Comparison of ENCODE assay signal across 1 cellular context in genomic region chr19:1205114-1206062, GRCh38.
TF ChIP-seq lines count a peak whose summit lies in the region.

TSS of gene STK11 (plus strand) at chr19:1205778. CDS start at chr19:1206914, 1,136 bp downstream.

TF ChIP-seq in K562, 482 proteins besides CTCF, POLR2A, EP300 and RAD21 (continued from another document and continues in another):
- TF ChIP-seq, protein P1, sequence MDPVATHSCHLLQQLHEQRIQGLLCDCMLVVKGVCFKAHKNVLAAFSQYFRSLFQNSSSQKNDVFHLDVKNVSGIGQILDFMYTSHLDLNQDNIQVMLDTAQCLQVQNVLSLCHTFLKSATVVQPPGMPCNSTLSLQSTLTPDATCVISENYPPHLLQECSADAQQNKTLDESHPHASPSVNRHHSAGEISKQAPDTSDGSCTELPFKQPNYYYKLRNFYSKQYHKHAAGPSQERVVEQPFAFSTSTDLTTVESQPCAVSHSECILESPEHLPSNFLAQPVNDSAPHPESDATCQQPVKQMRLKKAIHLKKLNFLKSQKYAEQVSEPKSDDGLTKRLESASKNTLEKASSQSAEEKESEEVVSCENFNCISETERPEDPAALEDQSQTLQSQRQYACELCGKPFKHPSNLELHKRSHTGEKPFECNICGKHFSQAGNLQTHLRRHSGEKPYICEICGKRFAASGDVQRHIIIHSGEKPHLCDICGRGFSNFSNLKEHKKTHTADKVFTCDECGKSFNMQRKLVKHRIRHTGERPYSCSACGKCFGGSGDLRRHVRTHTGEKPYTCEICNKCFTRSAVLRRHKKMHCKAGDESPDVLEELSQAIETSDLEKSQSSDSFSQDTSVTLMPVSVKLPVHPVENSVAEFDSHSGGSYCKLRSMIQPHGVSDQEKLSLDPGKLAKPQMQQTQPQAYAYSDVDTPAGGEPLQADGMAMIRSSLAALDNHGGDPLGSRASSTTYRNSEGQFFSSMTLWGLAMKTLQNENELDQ (CRISPR knock-in tag; IDR thresholded peaks at IDR 0.05; ENCODE audit: borderline replicate concordance), result no peak
- no peak for TF ChIP-seq TCF7 (IDR thresholded peaks at IDR 0.05; ENCODE audit: borderline replicate concordance)
- TF ChIP-seq EWSR1 (IDR thresholded peaks at IDR 0.05; ENCODE audit: borderline replicate concordance, low read depth, partially characterized antibody), result no peak
- TF ChIP-seq SMARCC2 (IDR thresholded peaks at IDR 0.05; ENCODE audit: low read depth), result no peak
- TF ChIP-seq ZNF766 (CRISPR knock-in tag; conservative IDR thresholded peaks at IDR 0.05), result no peak
- TF ChIP-seq, protein P2, sequence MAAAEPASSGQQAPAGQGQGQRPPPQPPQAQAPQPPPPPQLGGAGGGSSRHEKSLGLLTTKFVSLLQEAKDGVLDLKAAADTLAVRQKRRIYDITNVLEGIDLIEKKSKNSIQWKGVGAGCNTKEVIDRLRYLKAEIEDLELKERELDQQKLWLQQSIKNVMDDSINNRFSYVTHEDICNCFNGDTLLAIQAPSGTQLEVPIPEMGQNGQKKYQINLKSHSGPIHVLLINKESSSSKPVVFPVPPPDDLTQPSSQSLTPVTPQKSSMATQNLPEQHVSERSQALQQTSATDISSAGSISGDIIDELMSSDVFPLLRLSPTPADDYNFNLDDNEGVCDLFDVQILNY (CRISPR knock-in tag; IDR thresholded peaks at IDR 0.05), result no peak
- TF ChIP-seq, protein P3, sequence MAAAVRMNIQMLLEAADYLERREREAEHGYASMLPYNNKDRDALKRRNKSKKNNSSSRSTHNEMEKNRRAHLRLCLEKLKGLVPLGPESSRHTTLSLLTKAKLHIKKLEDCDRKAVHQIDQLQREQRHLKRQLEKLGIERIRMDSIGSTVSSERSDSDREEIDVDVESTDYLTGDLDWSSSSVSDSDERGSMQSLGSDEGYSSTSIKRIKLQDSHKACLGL (CRISPR knock-in tag; IDR thresholded peaks at IDR 0.05; ENCODE audit: borderline replicate concordance, poor library complexity, severe bottlenecking), result no peak
- TF ChIP-seq NFXL1 (CRISPR knock-in tag; IDR thresholded peaks at IDR 0.05), result no peak
- TF ChIP-seq ESRRB (CRISPR knock-in tag; IDR thresholded peaks at IDR 0.05; ENCODE audit: borderline replicate concordance), result no peak
- TF ChIP-seq CHCHD3 (CRISPR knock-in tag; IDR thresholded peaks at IDR 0.05), result no peak
- peak; percentile 69 for TF ChIP-seq POLR2AphosphoS5 (IDR thresholded peaks at IDR 0.05; ENCODE audit: control insufficient read depth, insufficient read depth, low read depth, low read length)
- TF ChIP-seq PTBP1 (IDR thresholded peaks at IDR 0.05; ENCODE audit: low read depth, low read length), result 0 out of 2 replicates have a peak, but pooled peaks have one; percentile 22
- peak; percentile 52; the same call in 1 of the 2 replicates for TF ChIP-seq ZSCAN32 (CRISPR knock-in tag; IDR thresholded peaks at IDR 0.05)
- TF ChIP-seq SMAD2 (IDR thresholded peaks at IDR 0.05; ENCODE audit: low read depth, low read length), result no peak
- TF ChIP-seq, protein P4, sequence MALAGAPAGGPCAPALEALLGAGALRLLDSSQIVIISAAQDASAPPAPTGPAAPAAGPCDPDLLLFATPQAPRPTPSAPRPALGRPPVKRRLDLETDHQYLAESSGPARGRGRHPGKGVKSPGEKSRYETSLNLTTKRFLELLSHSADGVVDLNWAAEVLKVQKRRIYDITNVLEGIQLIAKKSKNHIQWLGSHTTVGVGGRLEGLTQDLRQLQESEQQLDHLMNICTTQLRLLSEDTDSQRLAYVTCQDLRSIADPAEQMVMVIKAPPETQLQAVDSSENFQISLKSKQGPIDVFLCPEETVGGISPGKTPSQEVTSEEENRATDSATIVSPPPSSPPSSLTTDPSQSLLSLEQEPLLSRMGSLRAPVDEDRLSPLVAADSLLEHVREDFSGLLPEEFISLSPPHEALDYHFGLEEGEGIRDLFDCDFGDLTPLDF (CRISPR knock-in tag; IDR thresholded peaks at IDR 0.05), result no peak
- TF ChIP-seq ZNF311 (CRISPR knock-in tag; IDR thresholded peaks at IDR 0.05), result peak; percentile 81
- 0 out of 2 replicates have a peak, but pooled peaks have one; percentile 4 for TF ChIP-seq ZNF589 (CRISPR knock-in tag; IDR thresholded peaks at IDR 0.05; ENCODE audit: low read depth)
- no peak for TF ChIP-seq ZNF143 (CRISPR knock-in tag; IDR thresholded peaks at IDR 0.05)
- no peak for TF ChIP-seq POU5F1 (IDR thresholded peaks at IDR 0.05; ENCODE audit: borderline replicate concordance, low read depth, low read length, partially characterized antibody)
- TF ChIP-seq, protein P5, sequence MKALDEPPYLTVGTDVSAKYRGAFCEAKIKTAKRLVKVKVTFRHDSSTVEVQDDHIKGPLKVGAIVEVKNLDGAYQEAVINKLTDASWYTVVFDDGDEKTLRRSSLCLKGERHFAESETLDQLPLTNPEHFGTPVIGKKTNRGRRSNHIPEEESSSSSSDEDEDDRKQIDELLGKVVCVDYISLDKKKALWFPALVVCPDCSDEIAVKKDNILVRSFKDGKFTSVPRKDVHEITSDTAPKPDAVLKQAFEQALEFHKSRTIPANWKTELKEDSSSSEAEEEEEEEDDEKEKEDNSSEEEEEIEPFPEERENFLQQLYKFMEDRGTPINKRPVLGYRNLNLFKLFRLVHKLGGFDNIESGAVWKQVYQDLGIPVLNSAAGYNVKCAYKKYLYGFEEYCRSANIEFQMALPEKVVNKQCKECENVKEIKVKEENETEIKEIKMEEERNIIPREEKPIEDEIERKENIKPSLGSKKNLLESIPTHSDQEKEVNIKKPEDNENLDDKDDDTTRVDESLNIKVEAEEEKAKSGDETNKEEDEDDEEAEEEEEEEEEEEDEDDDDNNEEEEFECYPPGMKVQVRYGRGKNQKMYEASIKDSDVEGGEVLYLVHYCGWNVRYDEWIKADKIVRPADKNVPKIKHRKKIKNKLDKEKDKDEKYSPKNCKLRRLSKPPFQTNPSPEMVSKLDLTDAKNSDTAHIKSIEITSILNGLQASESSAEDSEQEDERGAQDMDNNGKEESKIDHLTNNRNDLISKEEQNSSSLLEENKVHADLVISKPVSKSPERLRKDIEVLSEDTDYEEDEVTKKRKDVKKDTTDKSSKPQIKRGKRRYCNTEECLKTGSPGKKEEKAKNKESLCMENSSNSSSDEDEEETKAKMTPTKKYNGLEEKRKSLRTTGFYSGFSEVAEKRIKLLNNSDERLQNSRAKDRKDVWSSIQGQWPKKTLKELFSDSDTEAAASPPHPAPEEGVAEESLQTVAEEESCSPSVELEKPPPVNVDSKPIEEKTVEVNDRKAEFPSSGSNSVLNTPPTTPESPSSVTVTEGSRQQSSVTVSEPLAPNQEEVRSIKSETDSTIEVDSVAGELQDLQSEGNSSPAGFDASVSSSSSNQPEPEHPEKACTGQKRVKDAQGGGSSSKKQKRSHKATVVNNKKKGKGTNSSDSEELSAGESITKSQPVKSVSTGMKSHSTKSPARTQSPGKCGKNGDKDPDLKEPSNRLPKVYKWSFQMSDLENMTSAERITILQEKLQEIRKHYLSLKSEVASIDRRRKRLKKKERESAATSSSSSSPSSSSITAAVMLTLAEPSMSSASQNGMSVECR (CRISPR knock-in tag; IDR thresholded peaks at IDR 0.05), result no peak
- TF ChIP-seq MECOM (CRISPR knock-in tag; IDR thresholded peaks at IDR 0.05), result no peak
- TF ChIP-seq MYC (IDR thresholded peaks at IDR 0.05; ENCODE audit: low read depth, low read length), result 0 out of 2 replicates have a peak, but pooled peaks have one; percentile 32
- TF ChIP-seq MYC (CRISPR knock-in tag; IDR thresholded peaks at IDR 0.05; ENCODE audit: borderline replicate concordance, low read depth), result no peak
- TF ChIP-seq RBM25 (IDR thresholded peaks at IDR 0.05; ENCODE audit: low read depth, low read length, severe bottlenecking), result peak; percentile 100
- TF ChIP-seq, protein P6, sequence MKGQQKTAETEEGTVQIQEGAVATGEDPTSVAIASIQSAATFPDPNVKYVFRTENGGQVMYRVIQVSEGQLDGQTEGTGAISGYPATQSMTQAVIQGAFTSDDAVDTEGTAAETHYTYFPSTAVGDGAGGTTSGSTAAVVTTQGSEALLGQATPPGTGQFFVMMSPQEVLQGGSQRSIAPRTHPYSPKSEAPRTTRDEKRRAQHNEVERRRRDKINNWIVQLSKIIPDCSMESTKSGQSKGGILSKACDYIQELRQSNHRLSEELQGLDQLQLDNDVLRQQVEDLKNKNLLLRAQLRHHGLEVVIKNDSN (CRISPR knock-in tag; IDR thresholded peaks at IDR 0.05), result peak; percentile 14; the same call in 1 of the 2 replicates
- 0 out of 2 replicates have a peak, but pooled peaks have one; percentile 39 for TF ChIP-seq ZNF175 (CRISPR knock-in tag; IDR thresholded peaks at IDR 0.05; ENCODE audit: low read depth)
- no peak for TF ChIP-seq NFIX (CRISPR knock-in tag; IDR thresholded peaks at IDR 0.05; ENCODE audit: low read depth)
- TF ChIP-seq EGR1 (conservative IDR thresholded peaks at IDR 0.05), result peak; percentile 74
- TF ChIP-seq EZH2 (IDR thresholded peaks at IDR 0.05; ENCODE audit: borderline replicate concordance, low read depth, low read length), result no peak
- no peak for TF ChIP-seq CBX5 (IDR thresholded peaks at IDR 0.05; ENCODE audit: borderline replicate concordance, low read depth)
- TF ChIP-seq PHF21A (IDR thresholded peaks at IDR 0.05; ENCODE audit: borderline replicate concordance, low read depth), result no peak
- TF ChIP-seq THRB (CRISPR knock-in tag; conservative IDR thresholded peaks at IDR 0.05), result no peak
- TF ChIP-seq, protein P7, sequence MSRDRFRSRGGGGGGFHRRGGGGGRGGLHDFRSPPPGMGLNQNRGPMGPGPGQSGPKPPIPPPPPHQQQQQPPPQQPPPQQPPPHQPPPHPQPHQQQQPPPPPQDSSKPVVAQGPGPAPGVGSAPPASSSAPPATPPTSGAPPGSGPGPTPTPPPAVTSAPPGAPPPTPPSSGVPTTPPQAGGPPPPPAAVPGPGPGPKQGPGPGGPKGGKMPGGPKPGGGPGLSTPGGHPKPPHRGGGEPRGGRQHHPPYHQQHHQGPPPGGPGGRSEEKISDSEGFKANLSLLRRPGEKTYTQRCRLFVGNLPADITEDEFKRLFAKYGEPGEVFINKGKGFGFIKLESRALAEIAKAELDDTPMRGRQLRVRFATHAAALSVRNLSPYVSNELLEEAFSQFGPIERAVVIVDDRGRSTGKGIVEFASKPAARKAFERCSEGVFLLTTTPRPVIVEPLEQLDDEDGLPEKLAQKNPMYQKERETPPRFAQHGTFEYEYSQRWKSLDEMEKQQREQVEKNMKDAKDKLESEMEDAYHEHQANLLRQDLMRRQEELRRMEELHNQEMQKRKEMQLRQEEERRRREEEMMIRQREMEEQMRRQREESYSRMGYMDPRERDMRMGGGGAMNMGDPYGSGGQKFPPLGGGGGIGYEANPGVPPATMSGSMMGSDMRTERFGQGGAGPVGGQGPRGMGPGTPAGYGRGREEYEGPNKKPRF (IDR thresholded peaks at IDR 0.05; ENCODE audit: low read depth, low read length), result no peak
- TF ChIP-seq ADNP (tag; IDR thresholded peaks at IDR 0.05), result no peak
- no peak for TF ChIP-seq U2AF2 (optimal IDR thresholded peaks at IDR 0.05; ENCODE audit: low read depth, low read length)
- TF ChIP-seq GTF2A2 (tag; IDR thresholded peaks at IDR 0.05), result no peak
- TF ChIP-seq ZFP91 (CRISPR knock-in tag; IDR thresholded peaks at IDR 0.05), result no peak
- TF ChIP-seq, protein P8, sequence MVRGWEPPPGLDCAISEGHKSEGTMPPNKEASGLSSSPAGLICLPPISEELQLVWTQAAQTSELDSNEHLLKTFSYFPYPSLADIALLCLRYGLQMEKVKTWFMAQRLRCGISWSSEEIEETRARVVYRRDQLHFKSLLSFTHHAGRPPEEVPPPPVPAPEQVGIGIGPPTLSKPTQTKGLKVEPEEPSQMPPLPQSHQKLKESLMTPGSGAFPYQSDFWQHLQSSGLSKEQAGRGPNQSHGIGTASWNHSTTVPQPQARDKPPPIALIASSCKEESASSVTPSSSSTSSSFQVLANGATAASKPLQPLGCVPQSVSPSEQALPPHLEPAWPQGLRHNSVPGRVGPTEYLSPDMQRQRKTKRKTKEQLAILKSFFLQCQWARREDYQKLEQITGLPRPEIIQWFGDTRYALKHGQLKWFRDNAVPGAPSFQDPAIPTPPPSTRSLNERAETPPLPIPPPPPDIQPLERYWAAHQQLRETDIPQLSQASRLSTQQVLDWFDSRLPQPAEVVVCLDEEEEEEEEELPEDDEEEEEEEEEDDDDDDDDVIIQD (CRISPR knock-in tag; IDR thresholded peaks at IDR 0.05), result no peak; the same call in 1 of the 2 replicates
- no peak for TF ChIP-seq XRCC5 (IDR thresholded peaks at IDR 0.05; ENCODE audit: low read depth, low read length)
- TF ChIP-seq, protein P9, sequence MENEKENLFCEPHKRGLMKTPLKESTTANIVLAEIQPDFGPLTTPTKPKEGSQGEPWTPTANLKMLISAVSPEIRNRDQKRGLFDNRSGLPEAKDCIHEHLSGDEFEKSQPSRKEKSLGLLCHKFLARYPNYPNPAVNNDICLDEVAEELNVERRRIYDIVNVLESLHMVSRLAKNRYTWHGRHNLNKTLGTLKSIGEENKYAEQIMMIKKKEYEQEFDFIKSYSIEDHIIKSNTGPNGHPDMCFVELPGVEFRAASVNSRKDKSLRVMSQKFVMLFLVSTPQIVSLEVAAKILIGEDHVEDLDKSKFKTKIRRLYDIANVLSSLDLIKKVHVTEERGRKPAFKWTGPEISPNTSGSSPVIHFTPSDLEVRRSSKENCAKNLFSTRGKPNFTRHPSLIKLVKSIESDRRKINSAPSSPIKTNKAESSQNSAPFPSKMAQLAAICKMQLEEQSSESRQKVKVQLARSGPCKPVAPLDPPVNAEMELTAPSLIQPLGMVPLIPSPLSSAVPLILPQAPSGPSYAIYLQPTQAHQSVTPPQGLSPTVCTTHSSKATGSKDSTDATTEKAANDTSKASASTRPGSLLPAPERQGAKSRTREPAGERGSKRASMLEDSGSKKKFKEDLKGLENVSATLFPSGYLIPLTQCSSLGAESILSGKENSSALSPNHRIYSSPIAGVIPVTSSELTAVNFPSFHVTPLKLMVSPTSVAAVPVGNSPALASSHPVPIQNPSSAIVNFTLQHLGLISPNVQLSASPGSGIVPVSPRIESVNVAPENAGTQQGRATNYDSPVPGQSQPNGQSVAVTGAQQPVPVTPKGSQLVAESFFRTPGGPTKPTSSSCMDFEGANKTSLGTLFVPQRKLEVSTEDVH (IDR thresholded peaks at IDR 0.05; ENCODE audit: low read depth, partially characterized antibody), result no peak
